Comparison of ENCODE assay signal across 1 cellular context in genomic region chr2:50957880-50958279, GRCh38.
TF ChIP-seq lines count a peak whose summit lies in the region.

No MANE protein-coding gene starts in this region.

TF ChIP-seq in SK-N-SH treated with all-trans-retinoic acid at 6 μM for 48 hours, 23 proteins besides CTCF, POLR2A, EP300 and RAD21 (continued from another document):
- TF ChIP-seq TCF4 (CRISPR knock-in tag; IDR thresholded peaks at IDR 0.05; ENCODE audit: borderline replicate concordance) (no peak), GLIS3 (CRISPR knock-in tag; IDR thresholded peaks at IDR 0.05) (no peak), OSR1 (CRISPR knock-in tag; IDR thresholded peaks at IDR 0.05) (no peak), POU6F1 (CRISPR knock-in tag; IDR thresholded peaks at IDR 0.05; ENCODE audit: borderline replicate concordance, low read depth) (no peak), TOX (CRISPR knock-in tag; IDR thresholded peaks at IDR 0.05; ENCODE audit: borderline replicate concordance) (no peak), ZNF565 (CRISPR knock-in tag; conservative IDR thresholded peaks at IDR 0.05; ENCODE audit: low read depth) (no peak), ISL1 (CRISPR knock-in tag; IDR thresholded peaks at IDR 0.05) (no peak), ZNF8 (CRISPR knock-in tag; IDR thresholded peaks at IDR 0.05) (no peak), CREB5 (CRISPR knock-in tag; IDR thresholded peaks at IDR 0.05; ENCODE audit: low read depth) (no peak), PPARA (CRISPR knock-in tag; IDR thresholded peaks at IDR 0.05; ENCODE audit: borderline replicate concordance) (no peak)
